In the genomic region with DNA sequence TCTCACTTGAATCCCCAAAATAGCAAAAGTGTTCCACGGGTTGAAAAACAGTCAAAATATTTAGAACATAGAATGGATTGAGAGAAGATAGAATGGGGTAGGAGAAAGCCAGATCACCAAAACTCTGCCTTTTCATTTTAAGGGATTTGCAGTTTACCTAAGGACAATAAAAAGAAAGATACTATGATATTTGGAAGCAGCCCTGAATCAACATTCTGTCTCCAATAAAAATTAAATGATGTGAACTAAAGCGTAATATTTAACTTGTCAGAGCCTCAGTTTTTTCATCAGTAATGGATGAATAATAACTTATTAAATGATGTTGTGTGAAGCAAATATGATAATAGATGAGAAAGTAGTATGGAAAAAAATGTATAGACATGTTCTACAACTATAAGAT, we compare ENCODE assay signal across 19 cellular contexts.
DNase-seq lines count a peak whose midpoint lies in the region; TF ChIP-seq lines count a peak whose summit lies in the region.
"Had no signal": no experiment of that assay in that cellular context is flagged by ENCODE, and none has a peak within 500 bp of the region (broad histone marks: within the 10 kb centered on the region; RNA-seq: fewer than 3 reads in every experiment).

No MANE protein-coding gene starts in this region.

- DNase-seq in NCI-H2107 (lab: John Stamatoyannopoulos, UW), result no peak
- no peak for DNase-seq in NCI-H1417 (lab: John Stamatoyannopoulos, UW)
- no peak for DNase-seq in GM03348 (ENCODE audit: low spot score)
- DNase-seq: AML-193; CD4-positive, alpha-beta memory T cell; CD4-positive, CD25-positive, alpha-beta regulatory T cell; CD8-positive, alpha-beta memory T cell; COR-L47; DMS 273 treated with DMSO at 0.1 percent for 48 hours; DMS153; DMS53; DMS79; DND-41; EL; GDM1 had no signal

- TF ChIP-seq CTCF in C4-2B (conservative IDR thresholded peaks at IDR 0.05) (0 out of 2 replicates have a peak, but pooled peaks have one; percentile 6), VCaP (conservative IDR thresholded peaks at IDR 0.05) (no peak)

- no peak overlapping the region for H3K27ac ChIP-seq in C4-2B
- peak overlapping the region; percentile 60 for H3K27ac ChIP-seq in VCaP
- H3K27ac ChIP-seq: A549; BLaER1 treated with 17β-estradiol and CSF1 and Interleukin-3, amounts not matched to agents 10 nM and 100 nM had no signal
